25 cellular contexts compared by ENCODE assay signal in the genomic region with DNA sequence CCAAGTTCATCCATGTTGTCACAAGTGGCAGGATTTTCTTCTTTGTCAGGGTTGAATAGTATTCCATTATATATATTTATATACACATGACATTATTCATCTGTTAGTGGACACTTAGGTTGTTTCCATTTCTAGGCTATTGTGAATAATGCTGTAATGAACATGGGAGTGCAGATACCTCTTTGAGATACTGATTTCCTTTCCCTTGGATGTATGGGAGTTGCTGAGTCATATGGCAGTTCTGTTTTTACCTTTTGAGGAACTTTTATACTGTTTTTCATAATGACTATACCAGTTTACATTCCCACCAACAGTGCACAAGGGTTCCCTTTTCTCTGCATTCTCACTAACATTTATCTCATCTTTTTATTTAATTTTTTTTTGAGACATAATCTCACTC. TPM values are rescaled to one million over a fixed set of nuclear protein-coding genes. Genes with fewer than 3 reads are reported as not detected.
"Had no signal": no experiment of that assay in that cellular context is flagged by ENCODE, and none has a peak within 500 bp of the region (broad histone marks: within the 10 kb centered on the region; RNA-seq: fewer than 3 reads in every experiment).

No MANE protein-coding gene starts in this region.

- H3K9me3 ChIP-seq: heart left ventricle, prostate gland, right lobe of liver, testis, tibial nerve, upper lobe of right lung, vagina had no signal

- FAIRE-seq: endometrium, frontal cortex had no signal

- H2AFZ ChIP-seq: parathyroid adenoma had no signal

- ATAC-seq: esophagus mucosa; heart left ventricle; left colon; left ventricle myocardium superior; right lobe of liver; stimulated activated effector memory CD8-positive, alpha-beta T cell treated with anti-CD3 and anti-CD28 coated beads, Interleukin-12 subunit alpha, Interleukin-12 subunit beta, amount 100 ng/mL, for 72 hours; upper lobe of right lung had no signal

- H3K27me3 ChIP-seq: heart left ventricle, right lobe of liver, testis, tibial nerve, upper lobe of right lung, vagina had no signal

- H3K36me3 ChIP-seq: prostate gland, right lobe of liver, upper lobe of right lung, vagina had no signal

- H3K9ac ChIP-seq: parathyroid adenoma had no signal

- H3K4me3 ChIP-seq: heart left ventricle, lung, prostate gland, right lobe of liver, testis, tibial nerve, upper lobe of right lung, vagina had no signal

- DNase-seq: effector memory CD4-positive, alpha-beta T cell; heart left ventricle; hippocampal formation; left colon; left ventricle myocardium superior; mesendoderm; naive B cell; right lobe of liver; stimulated activated CD4-positive, alpha-beta T cell treated with anti-CD3 and anti-CD28 coated beads, Interleukin-4, amount 100 ng/mL, for 1 hour; stimulated activated CD8-positive, alpha-beta memory T cell treated with anti-CD3 and anti-CD28 coated beads, Interleukin-4, amount 100 ng/mL, for 48 hours; testis; upper lobe of right lung had no signal

- H3K4me1 ChIP-seq: prostate gland, testis, upper lobe of right lung had no signal

- H3K27ac ChIP-seq: heart left ventricle, parathyroid adenoma, prostate gland, right lobe of liver, testis, tibial nerve, upper lobe of right lung, vagina had no signal

- H3K79me2 ChIP-seq: parathyroid adenoma had no signal

RNA-seq across cellular contexts. Expression of a gene that starts 1.8 kb away (rescaled TPM):
- total RNA-seq: glomerular endothelial cell, kidney epithelial cell, left colon, left ventricle myocardium superior, renal cortical epithelial cell, right lobe of liver, tibial nerve, upper lobe of right lung, vagina had no signal
- polyA plus RNA-seq: fibroblast of lung had no signal

RNA-seq across cellular contexts. Expression of a gene that starts 29.3 kb away (rescaled TPM):
- total RNA-seq: fibroblast of lung, frontal cortex, vagina had no signal
- polyA plus RNA-seq: fibroblast of lung had no signal
